In genomic region chr7:66306243-66306642, GRCh38 we compare ENCODE assay signal across 16 cellular contexts.
DNase-seq lines count a peak whose midpoint lies in the region; ATAC-seq and TF ChIP-seq lines count a peak whose summit lies in the region.
"Had no signal": no experiment of that assay in that cellular context is flagged by ENCODE, and none has a peak within 500 bp of the region (broad histone marks: within the 10 kb centered on the region; RNA-seq: fewer than 3 reads in every experiment).

No MANE protein-coding gene starts in this region.

- intact Hi-C loops in left colon (cut with DNase I, micrococcal nuclease), result no loop called here

- H3K27ac ChIP-seq in KMS-11, result no peak overlapping the region
- peak overlapping the region; percentile 73 for H3K27ac ChIP-seq in smooth muscle cell (ENCODE audit: low read depth)
- H3K27ac ChIP-seq in gastroesophageal sphincter, result no peak overlapping the region
- H3K27ac ChIP-seq: psoas muscle had no signal

- H2AFZ ChIP-seq in KMS-11 (ENCODE audit: low read depth), result no peak overlapping the region
- H2AFZ ChIP-seq in smooth muscle cell (ENCODE audit: low read depth), result no peak overlapping the region

- TF ChIP-seq POLR2A in gastroesophageal sphincter (IDR thresholded peaks at IDR 0.05), result no peak

- H3K9me3 ChIP-seq in smooth muscle cell (replicated peaks; ENCODE audit: low read depth) (no peaks in the 10 kb centered on the region), gastroesophageal sphincter (no peaks in the 10 kb centered on the region)
- H3K9me3 ChIP-seq: HAP-1, psoas muscle had no signal

- H3K4me3 ChIP-seq in KMS-11 (IDR thresholded peaks at IDR 0.05; ENCODE audit: insufficient read depth, low read depth, low read length) (no peak overlapping the region), smooth muscle cell (no peak overlapping the region), gastroesophageal sphincter (no peak overlapping the region)
- H3K4me3 ChIP-seq: HAP-1, psoas muscle had no signal

- H3F3A ChIP-seq in smooth muscle cell (ENCODE audit: low read depth), result peaks cover 8% of the 10 kb centered on the region

- ATAC-seq in left colon (peak; percentile 34), gastroesophageal sphincter (no peak)
- ATAC-seq: effector memory CD8-positive, alpha-beta T cell; natural killer cell; psoas muscle had no signal

- H3K79me2 ChIP-seq in KMS-11 (ENCODE audit: insufficient read depth, low read depth), result peaks cover 84% of the 10 kb centered on the region
- peaks cover 89% of the 10 kb centered on the region for H3K79me2 ChIP-seq in smooth muscle cell (ENCODE audit: low read depth)

- no peaks in the 10 kb centered on the region for H3K36me3 ChIP-seq in KMS-11 (ENCODE audit: insufficient read depth)
- H3K36me3 ChIP-seq in smooth muscle cell (ENCODE audit: low read depth), result no peaks in the 10 kb centered on the region
- no peaks in the 10 kb centered on the region for H3K36me3 ChIP-seq in gastroesophageal sphincter
- H3K36me3 ChIP-seq: HAP-1 had no signal

- H3K27me3 ChIP-seq in KMS-11 (ENCODE audit: insufficient read depth, low read depth) (no peaks in the 10 kb centered on the region), smooth muscle cell (ENCODE audit: low read depth) (no peaks in the 10 kb centered on the region), gastroesophageal sphincter (no peaks in the 10 kb centered on the region)

- H3K4me1 ChIP-seq in KMS-11 (ENCODE audit: low read depth, poor library complexity, severe bottlenecking), result peaks cover 98% of the 10 kb centered on the region
- peaks cover 50% of the 10 kb centered on the region for H3K4me1 ChIP-seq in smooth muscle cell (ENCODE audit: low read depth)
- peaks cover 0 to 8% (median 0%) of the 10 kb centered on the region in 3 donors for H3K4me1 ChIP-seq in gastroesophageal sphincter
- H3K4me1 ChIP-seq: psoas muscle had no signal

- H3K4me2 ChIP-seq in KMS-11, result peak overlapping the region; percentile 67; the same call in 1 of the 2 replicates
- peak overlapping the region; percentile 7 for H3K4me2 ChIP-seq in smooth muscle cell

- DNase-seq in astrocyte of the hippocampus (ENCODE audit: low read depth, low spot score) (peak; percentile 25), left colon (no peak), smooth muscle cell (lab: John Stamatoyannopoulos, UW; ENCODE audit: unreplicated experiment) (no peak), NCI-H2196 treated with DMSO at 0.1 percent for 48 hours (lab: John Stamatoyannopoulos, UW; ENCODE audit: unreplicated experiment) (no peak), NCI-H2081 treated with DMSO at 0.1 percent for 48 hours (lab: John Stamatoyannopoulos, UW) (no peak)
- DNase-seq: activated B cell treated with CpG ODN at 0.5 μM for 24 hours; cerebellar nuclear complex; effector memory CD8-positive, alpha-beta T cell; natural killer cell; NCI-H446; psoas muscle; SIG-M5; stimulated activated CD4-positive, alpha-beta T cell treated with anti-CD3 and anti-CD28 coated beads, Interleukin-12 subunit alpha, Interleukin-12 subunit beta, amount 100 ng/mL, for 4 hours had no signal

- no peak for TF ChIP-seq EP300 in gastroesophageal sphincter (IDR thresholded peaks at IDR 0.05)

- 59% methylated on average over 2 of the region's 2 CpGs for WGBS in smooth muscle cell (ENCODE audit: low lambda C conversion rate)
- 35 to 63% methylated on average over 2 of the region's 2 CpGs for WGBS in gastroesophageal sphincter (ENCODE audit: low coverage in 1 of 2), 2 donors

- TF ChIP-seq CTCF in KMS-11 (conservative IDR thresholded peaks at IDR 0.05; ENCODE audit: low read depth, low read length) (no peak), smooth muscle cell (IDR thresholded peaks at IDR 0.05; ENCODE audit: borderline replicate concordance, insufficient read depth, poor library complexity, severe bottlenecking) (no peak), gastroesophageal sphincter (IDR thresholded peaks at IDR 0.05) (no peak)

- no peak overlapping the region for H3K9ac ChIP-seq in KMS-11
- no peak overlapping the region for H3K9ac ChIP-seq in smooth muscle cell (ENCODE audit: low read depth)

- H4K20me1 ChIP-seq in KMS-11 (ENCODE audit: insufficient read depth), result no peaks in the 10 kb centered on the region
- H4K20me1 ChIP-seq in smooth muscle cell (ENCODE audit: low read depth), result peaks cover 92% of the 10 kb centered on the region
